ENCODE assay signal across 8 cellular contexts in the genomic region with DNA sequence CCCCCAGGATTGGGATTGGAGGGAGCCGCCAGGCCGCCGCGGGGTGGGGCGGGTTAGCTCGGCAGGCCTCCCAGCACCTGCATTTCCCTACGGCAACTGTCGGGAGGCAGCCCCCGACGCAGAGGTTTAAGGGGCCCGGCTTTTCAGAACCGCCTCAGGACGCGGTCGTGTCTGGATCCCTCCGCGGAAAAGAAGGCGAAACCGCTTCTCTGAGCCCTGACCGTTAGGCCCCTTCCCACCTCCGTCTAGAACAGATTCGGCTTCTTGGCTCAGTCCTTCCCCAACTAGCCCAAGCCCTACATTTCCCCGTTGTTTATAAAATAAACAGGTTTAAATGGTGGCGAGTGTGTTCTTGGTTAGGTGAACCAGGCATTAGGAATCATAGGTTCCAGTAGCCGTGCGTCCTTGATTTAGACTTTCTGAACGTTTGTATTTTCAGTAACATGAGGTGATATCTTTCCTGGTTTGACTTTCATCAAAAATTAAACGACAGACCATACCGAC. TPM values are rescaled to one million over a fixed set of nuclear protein-coding genes. Genes with fewer than 3 reads are reported as not detected.
A peak's percentile ranks its signal among the peaks of the same experiment; 100 is the strongest.
DNase-seq lines count a peak whose midpoint lies in the region; ATAC-seq lines count a peak whose summit lies in the region.

No MANE protein-coding gene starts in this region.

- peak overlapping the region; percentile 88 for H3K4me2 ChIP-seq in skeletal muscle satellite cell (ENCODE audit: low read length)

- H3K27me3 ChIP-seq in skeletal muscle satellite cell (ENCODE audit: control insufficient read depth, insufficient read depth, low read length), result no peaks in the 10 kb centered on the region

- ATAC-seq in activated naive CD4-positive, alpha-beta T cell treated with anti-CD3 and anti-CD28 coated beads, Interleukin-2, amount 50 U/mL, for 72 hours, result no peak
- ATAC-seq in GM18870 (IDR thresholded peaks at IDR 0.05; ENCODE audit: unreplicated experiment), result no peak

- peak overlapping the region; percentile 96 for H3K4me3 ChIP-seq in skeletal muscle satellite cell (ENCODE audit: low read length)

- no peaks in the 10 kb centered on the region for H3K9me3 Mint-ChIP-seq in activated naive CD4-positive, alpha-beta T cell treated with anti-CD3 and anti-CD28 coated beads, Interleukin-2, amount 50 U/mL, for 72 hours

- H3K36me3 Mint-ChIP-seq in activated naive CD4-positive, alpha-beta T cell treated with anti-CD3 and anti-CD28 coated beads, Interleukin-2, amount 50 U/mL, for 72 hours, result peaks cover 52 to 57% of the 10 kb centered on the region in 2 donors

- H3K9me3 ChIP-seq in skeletal muscle satellite cell (replicated peaks; ENCODE audit: low read length), result no peaks in the 10 kb centered on the region

- H3K9ac ChIP-seq in skeletal muscle satellite cell (ENCODE audit: low read depth, low read length), result peak overlapping the region; percentile 99

- peak; percentile 59 for DNase-seq in NCI-H510A treated with DMSO at 0.1 percent for 48 hours (lab: John Stamatoyannopoulos, UW)
- no peak for DNase-seq in NCI-H510A (lab: John Stamatoyannopoulos, UW)
- peak; percentile 87 for DNase-seq in KG1 (lab: John Stamatoyannopoulos, UW)
- no peak for DNase-seq in activated naive CD4-positive, alpha-beta T cell treated with anti-CD3 and anti-CD28 coated beads, Interleukin-2, amount 50 U/mL, for 72 hours (ENCODE audit: low spot score in 2 of 2)
- DNase-seq in hepatic stellate cell (ENCODE audit: low spot score), result peak; percentile 27
- DNase-seq in cortex of kidney (lab: John Stamatoyannopoulos, UW), result no peak

- peaks cover 45% of the 10 kb centered on the region for H3K4me1 ChIP-seq in skeletal muscle satellite cell (ENCODE audit: control insufficient read depth, insufficient read depth, low read length)

- H3K36me3 ChIP-seq in skeletal muscle satellite cell (ENCODE audit: insufficient read depth, low read length), result peaks cover 39% of the 10 kb centered on the region

- H3K27ac Mint-ChIP-seq in activated naive CD4-positive, alpha-beta T cell treated with anti-CD3 and anti-CD28 coated beads, Interleukin-2, amount 50 U/mL, for 72 hours, result peak overlapping the region; percentile 100

RNA-seq across cellular contexts. Expression of a gene that starts 1.0 kb away (rescaled TPM):
- 1,000 to 10,000 TPM; 2,059 to 2,469 TPM for total RNA-seq in activated naive CD4-positive, alpha-beta T cell treated with anti-CD3 and anti-CD28 coated beads, Interleukin-2, amount 50 U/mL, for 72 hours
- total RNA-seq in skeletal muscle satellite cell (2012; rRNA removed), result 2,988 and 3,377 TPM in 2 replicates

Comparison
In these comparisons a context has a peak if more than half of its experiments do, and no peak if none do; other contexts are left out.
1. DNase-seq: peak in NCI-H510A treated with DMSO at 0.1 percent for 48 hours (single experiment), KG1 (single experiment) and hepatic stellate cell (single experiment); none in NCI-H510A (single experiment), activated naive CD4-positive, alpha-beta T cell treated with anti-CD3 and anti-CD28 coated beads, Interleukin-2, amount 50 U/mL, for 72 hours (0 of 2) and cortex of kidney (single experiment).